27 cellular contexts compared by ENCODE assay signal in genomic region chrX:121975666-121976065, GRCh38.
"Had no signal": no experiment of that assay in that cellular context is flagged by ENCODE, and none has a peak within 500 bp of the region (broad histone marks: within the 10 kb centered on the region; RNA-seq: fewer than 3 reads in every experiment).

No MANE protein-coding gene starts in this region.

- H3K36me3 Mint-ChIP-seq: immature natural killer cell; naive thymus-derived CD8-positive, alpha-beta T cell had no signal

- H3K9me3 Mint-ChIP-seq: stimulated activated naive CD8-positive, alpha-beta T cell treated with anti-CD3 and anti-CD28 coated beads, Interleukin-15, amount 100 ng/mL, for 72 hours had no signal

- H3K4me1 ChIP-seq: lower lobe of right lung, prostate gland, right atrium auricular region, suprapubic skin, transverse colon, vagina had no signal

- H3K27me3 Mint-ChIP-seq: naive thymus-derived CD8-positive, alpha-beta T cell; stimulated activated naive CD8-positive, alpha-beta T cell treated with anti-CD3 and anti-CD28 coated beads, Interleukin-15, amount 100 ng/mL, for 72 hours had no signal

- FAIRE-seq: frontal cortex had no signal

- ATAC-seq: esophagus mucosa; left ventricle myocardium superior; lower lobe of right lung; naive thymus-derived CD8-positive, alpha-beta T cell; sciatic nerve; stimulated activated naive CD8-positive, alpha-beta T cell treated with anti-CD3 and anti-CD28 coated beads, Interleukin-15, amount 100 ng/mL, for 72 hours had no signal

- DNase-seq: dorsolateral prefrontal cortex; effector CD4-positive, alpha-beta T cell; hypothalamus; immature natural killer cell; islet precursor cell; kidney glomerular epithelial cell; left ventricle myocardium superior; lower lobe of right lung; naive thymus-derived CD8-positive, alpha-beta T cell; nephron progenitor cell; nucleus accumbens; stimulated activated CD4-positive, alpha-beta T cell treated with anti-CD3 and anti-CD28 coated beads, Interleukin-12 subunit alpha, Interleukin-12 subunit beta, amount 100 ng/mL, for 4 hours; stimulated activated CD4-positive, alpha-beta T cell treated with anti-CD3 and anti-CD28 coated beads, Interleukin-1b, Interleukin-23, amount 100 ng/mL, for 48 hours; stimulated activated CD4-positive, alpha-beta T cell treated with anti-CD3 and anti-CD28 coated beads, Interleukin-4, amount 100 ng/mL, for 1 hour; stimulated activated CD8-positive, alpha-beta memory T cell treated with anti-CD3 and anti-CD28 coated beads, Interleukin-4, amount 100 ng/mL, for 48 hours; stimulated activated naive CD4-positive, alpha-beta T cell; stimulated activated naive CD8-positive, alpha-beta T cell treated with anti-CD3 and anti-CD28 coated beads, Interleukin-15, amount 100 ng/mL, for 72 hours; transverse colon had no signal

- H3K4me3 Mint-ChIP-seq: immature natural killer cell; nephron progenitor cell; stimulated activated naive CD8-positive, alpha-beta T cell treated with anti-CD3 and anti-CD28 coated beads, Interleukin-15, amount 100 ng/mL, for 72 hours had no signal

- H3K27me3 ChIP-seq: right atrium auricular region, suprapubic skin, transverse colon, vagina had no signal

- H3K36me3 ChIP-seq: lower lobe of right lung, prostate gland, right atrium auricular region, suprapubic skin, transverse colon, vagina had no signal

- H3K4me1 Mint-ChIP-seq: immature natural killer cell; naive thymus-derived CD8-positive, alpha-beta T cell; nephron progenitor cell; stimulated activated naive CD8-positive, alpha-beta T cell treated with anti-CD3 and anti-CD28 coated beads, Interleukin-15, amount 100 ng/mL, for 72 hours had no signal

- H3K4me2 ChIP-seq: smooth muscle cell had no signal

- H3K27ac Mint-ChIP-seq: immature natural killer cell; naive thymus-derived CD8-positive, alpha-beta T cell; nephron progenitor cell; stimulated activated naive CD8-positive, alpha-beta T cell treated with anti-CD3 and anti-CD28 coated beads, Interleukin-15, amount 100 ng/mL, for 72 hours had no signal

- H3K27ac ChIP-seq: dorsolateral prefrontal cortex, epithelial cell of prostate, lower lobe of right lung, prostate gland, right atrium auricular region, suprapubic skin, transverse colon, vagina had no signal

- H3K9me3 ChIP-seq: lower lobe of right lung, prostate gland, suprapubic skin, transverse colon, vagina had no signal

- H3K4me3 ChIP-seq: dorsolateral prefrontal cortex, lower lobe of right lung, prostate gland, right atrium auricular region, smooth muscle cell, suprapubic skin, transverse colon, vagina had no signal
